In the genomic region with DNA sequence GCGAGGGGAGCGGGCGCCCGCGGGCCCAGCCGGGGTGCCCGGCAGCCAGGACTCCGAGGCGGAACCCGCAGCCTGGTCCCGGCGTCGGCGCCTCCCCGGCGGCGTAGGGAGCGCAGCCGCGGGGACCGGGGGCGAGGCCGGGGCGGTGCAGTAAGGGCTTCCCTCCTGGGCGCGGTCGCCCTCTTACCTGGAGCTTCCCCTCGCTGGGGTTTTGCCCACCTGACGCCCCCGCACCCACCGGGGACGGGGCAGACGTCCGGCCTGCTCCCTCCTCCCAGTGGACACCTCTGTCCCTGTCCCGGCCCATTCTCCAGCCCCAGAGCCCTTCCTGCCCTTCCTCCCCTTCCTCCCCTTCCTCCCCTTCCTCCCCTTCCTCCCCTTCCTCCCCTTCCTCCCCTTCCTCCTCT, we compare ENCODE assay signal across 8 cellular contexts. TPM values are rescaled to one million over a fixed set of nuclear protein-coding genes. Genes with fewer than 3 reads are reported as not detected.
A peak's percentile ranks its signal among the peaks of the same experiment; 100 is the strongest.
DNase-seq lines count a peak whose midpoint lies in the region; ATAC-seq, FAIRE-seq and TF ChIP-seq lines count a peak whose summit lies in the region.

No MANE protein-coding gene starts in this region.

- no peak overlapping the region for H3K27ac Mint-ChIP-seq in CD8-positive, alpha-beta T cell

- peak in 4 of 7 experiments; percentile 25 to 45 (median 32) for DNase-seq in CD8-positive, alpha-beta T cell
- DNase-seq in activated CD4-positive, alpha-beta T cell treated with anti-CD3 and anti-CD28 coated beads, Interleukin-2, amount 50 U/mL, for 4 hours: peak; percentile 27 to 32
- DNase-seq in esophagus squamous epithelium (lab: John Stamatoyannopoulos, UW): no peak
- peak in 2 of 6 donors; percentile 81 to 87 for DNase-seq in pancreas
- no peak for DNase-seq in NCI-H2029 (lab: John Stamatoyannopoulos, UW)
- no peak for DNase-seq in kidney tubule cell (ENCODE audit: low spot score)

- H3K4me3 ChIP-seq in CD8-positive, alpha-beta T cell (ENCODE audit: low read depth, low read length): peak overlapping the region; percentile 92
- peak overlapping the region; percentile 72 to 99 (median 77) for H3K4me3 ChIP-seq in esophagus squamous epithelium
- peak overlapping the region; percentile 49 to 95 (median 70) for H3K4me3 ChIP-seq in pancreas

- no peaks in the 10 kb centered on the region for H3K27me3 ChIP-seq in CD8-positive, alpha-beta T cell (ENCODE audit: insufficient read depth, low read length)
- H3K27me3 ChIP-seq in esophagus squamous epithelium (no peaks in the 10 kb centered on the region), pancreas (no peaks in the 10 kb centered on the region)

- H3K9me3 ChIP-seq in CD8-positive, alpha-beta T cell (ENCODE audit: low read length): no peaks in the 10 kb centered on the region
- H3K9me3 ChIP-seq in esophagus squamous epithelium: no peaks in the 10 kb centered on the region
- no peaks in the 10 kb centered on the region for H3K9me3 ChIP-seq in pancreas

- no peaks in the 10 kb centered on the region for H3K36me3 ChIP-seq in CD8-positive, alpha-beta T cell (ENCODE audit: insufficient read depth, low read length)
- H3K36me3 ChIP-seq in esophagus squamous epithelium: peaks cover 0 to 11% (median under 1%) of the 10 kb centered on the region in 3 donors
- no peaks in the 10 kb centered on the region for H3K36me3 ChIP-seq in pancreas

- peaks cover 25% of the 10 kb centered on the region for H3K4me1 Mint-ChIP-seq in CD8-positive, alpha-beta T cell (ENCODE audit: low read depth)

- FAIRE-seq in pancreas (lab: Jason Lieb, UNC): no peak

- POLR2A ChIA-PET in CD8-positive, alpha-beta T cell (lab: Charles Lee): interaction anchor here (1.0 to 1.4 kb wide), 3 partner anchors 13 to 76 kb away, joined by 3 to 6 read pairs (median 6); a partner anchor contains a TSS

- TF ChIP-seq CTCF in CD8-positive, alpha-beta T cell (IDR thresholded peaks at IDR 0.05): no peak
- TF ChIP-seq CTCF in esophagus squamous epithelium (IDR thresholded peaks at IDR 0.05): peak in 3 of 6 experiments; percentile 4 to 16 (median 16)
- no peak for TF ChIP-seq CTCF in pancreas (IDR thresholded peaks at IDR 0.05)

- CTCF ChIA-PET in CD8-positive, alpha-beta T cell (lab: Charles Lee): interaction anchor here (0.8 to 1.1 kb wide), 4 partner anchors 18 to 166 kb away, joined by 3 to 4 read pairs (median 3); no protein-coding TSS in a partner anchor

- H3K4me1 ChIP-seq in CD8-positive, alpha-beta T cell (ENCODE audit: insufficient read depth, low read length): peaks cover 10% of the 10 kb centered on the region
- peaks cover 22 to 76% (median 50%) of the 10 kb centered on the region in 3 donors for H3K4me1 ChIP-seq in esophagus squamous epithelium
- peaks cover 0 to 27% (median 0%) of the 10 kb centered on the region in 3 donors for H3K4me1 ChIP-seq in pancreas

- TF ChIP-seq POLR2A in esophagus squamous epithelium (IDR thresholded peaks at IDR 0.05): peak in 2 of 4 donors; percentile 58 to 67

- peaks cover 9% of the 10 kb centered on the region for H3K36me3 Mint-ChIP-seq in CD8-positive, alpha-beta T cell

- peak overlapping the region; percentile 75 for H3K27ac ChIP-seq in CD8-positive, alpha-beta T cell (ENCODE audit: low read depth, low read length)
- H3K27ac ChIP-seq in esophagus squamous epithelium (peak overlapping the region; percentile 96 to 99 (median 98)), pancreas (peak overlapping the region; percentile 11 to 97 (median 53))

- peak overlapping the region; percentile 92 for H3K4me3 Mint-ChIP-seq in CD8-positive, alpha-beta T cell

- intact Hi-C loops in CD8-positive, alpha-beta T cell (cut with DNase I, micrococcal nuclease): loop anchor here in 1 of 2 experiments (1.0 to 2.0 kb wide), 2 partner anchors 30 to 75 kb away; a partner anchor contains a TSS
- intact Hi-C loops in esophagus squamous epithelium (cut with DNase I) (no loop called here), pancreas (cut with DNase I) (no loop called here)

- ATAC-seq in CD8-positive, alpha-beta T cell: peak; percentile 48
- ATAC-seq in GM19397 (IDR thresholded peaks at IDR 0.05; ENCODE audit: unreplicated experiment): peak; percentile 26
- peak; percentile 25 for ATAC-seq in HG03439 (IDR thresholded peaks at IDR 0.05; ENCODE audit: unreplicated experiment)
- peak; percentile 30 to 56 (median 46) for ATAC-seq in pancreas

- H3K27me3 Mint-ChIP-seq in CD8-positive, alpha-beta T cell (ENCODE audit: low read depth): no peaks in the 10 kb centered on the region

- no peaks in the 10 kb centered on the region for H3K9me3 Mint-ChIP-seq in CD8-positive, alpha-beta T cell

- 0% methylated on average over 12 to 14 of the region's 35 CpGs for WGBS in esophagus squamous epithelium, 2 donors
- WGBS in pancreas, 2 donors: 0% methylated on average over 16 to 35 of the region's 35 CpGs

RNA-seq across cellular contexts. Expression of a gene that starts 0.4 kb away (rescaled TPM):
- total RNA-seq in CD8-positive, alpha-beta T cell: 10 to 100 TPM; 25.5 to 30.7 TPM
- total RNA-seq in esophagus squamous epithelium (1,000 to 10,000 TPM in 1 of 4 donors, 100 to 1,000 TPM in 3; 587 to 1,132 (median 718) TPM), pancreas (10 to 100 TPM; 20.8 to 47.0 (median 33.5) TPM)
- polyA plus RNA-seq in pancreas: 10 to 100 TPM; 30.3 to 47.0 TPM

RNA-seq across cellular contexts. Expression of a gene that starts 30.5 kb away (rescaled TPM):
- not detected for total RNA-seq in CD8-positive, alpha-beta T cell
- total RNA-seq in esophagus squamous epithelium (under 1 TPM in 1 of 4 donors, not detected in 3; 0.57 TPM), pancreas (1 to 10 TPM in 3 of 6 donors, under 1 TPM in 3; 0.44 to 1.9 (median 0.96) TPM)
- polyA plus RNA-seq in pancreas: 10 to 100 TPM in 1 of 2 donors, 1 to 10 TPM in 1; 5.3 to 18.7 TPM

RNA-seq across cellular contexts. Expression of a gene that starts 58.6 kb away (rescaled TPM):
- under 1 TPM; 0.49 to 0.72 TPM for total RNA-seq in CD8-positive, alpha-beta T cell
- 10 to 100 TPM in 2 of 4 donors, 1 to 10 TPM in 2; 4.6 to 17.5 (median 8.8) TPM for total RNA-seq in esophagus squamous epithelium
- 1 to 10 TPM in 1 of 6 donors, under 1 TPM in 4, not detected in 1; 0.08 to 1.3 (median 0.41) TPM for total RNA-seq in pancreas
- polyA plus RNA-seq in pancreas: under 1 TPM; 0.46 to 0.52 TPM

Comparison
In these comparisons a context has a peak if more than half of its experiments do, and no peak if none do; other contexts are left out.
1. DNase-seq: peak in CD8-positive, alpha-beta T cell (4 of 7) and activated CD4-positive, alpha-beta T cell treated with anti-CD3 and anti-CD28 coated beads, Interleukin-2, amount 50 U/mL, for 4 hours (2 of 2); none in esophagus squamous epithelium (single experiment), NCI-H2029 (single experiment) and kidney tubule cell (single experiment).
2. RNA of a gene that starts 0.4 kb away (total RNA-seq): 587 to 1,132 TPM in esophagus squamous epithelium; 20.8 to 47.0 TPM in pancreas and 25.5 to 30.7 TPM in CD8-positive, alpha-beta T cell; every median in the first group is over 10 times any median in the second.
3. Peak in every context shown above with its lines, with median percentiles within 50 percentile points of each other: ATAC-seq, H3K27ac ChIP-seq and H3K4me3 ChIP-seq.